8 cellular contexts compared by ENCODE assay signal in the genomic region with DNA sequence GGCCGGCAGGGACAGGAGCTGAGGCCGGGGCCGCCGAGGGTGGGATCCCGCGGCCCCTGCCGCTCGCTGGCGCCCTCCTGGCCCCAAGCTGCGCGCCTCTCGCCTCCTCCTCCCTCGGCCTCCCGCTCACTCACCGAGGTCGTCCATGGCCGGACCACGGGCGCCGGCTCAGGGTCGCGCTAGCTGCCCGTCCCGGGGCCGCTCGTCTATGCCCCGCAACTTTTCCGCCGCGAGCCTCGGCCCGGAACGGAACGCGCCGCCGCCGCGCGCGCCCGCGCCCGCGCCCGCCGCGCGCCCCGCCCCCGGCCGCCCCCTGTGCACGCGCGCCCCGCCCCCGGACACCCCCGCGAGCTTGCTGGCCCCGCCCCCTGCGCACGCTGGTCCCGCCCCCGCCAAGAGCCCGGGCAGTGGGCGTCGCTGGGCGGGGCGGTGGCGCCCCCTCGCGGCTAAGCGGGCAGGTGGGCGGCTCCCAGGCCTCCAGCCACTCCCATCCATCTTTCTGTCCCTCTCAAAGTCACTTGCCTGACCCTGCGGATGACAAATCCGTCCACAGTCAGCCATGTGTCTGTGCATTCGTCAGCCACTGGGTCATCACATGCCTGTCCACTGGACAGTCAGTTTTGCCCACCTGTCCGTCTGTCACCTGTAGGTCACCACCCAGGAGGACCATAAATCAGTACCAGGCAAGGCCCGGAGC. TPM values are rescaled to one million over a fixed set of nuclear protein-coding genes. Genes with fewer than 3 reads are reported as not detected.
DNase-seq lines count a peak whose midpoint lies in the region; ATAC-seq and TF ChIP-seq lines count a peak whose summit lies in the region.

A gene (minus strand): TSS at position 248 of the 697 bp plus-strand sequence. CDS start 101 bp downstream, at position 147.

- peaks cover 62% of the 10 kb centered on the region for H3K4me1 Mint-ChIP-seq in endothelial cell (ENCODE audit: unreplicated experiment)

- H3K27ac Mint-ChIP-seq in endothelial cell (ENCODE audit: unreplicated experiment), result peak within 1 kb of the TSS; percentile 94

- peak within 1 kb of the TSS; percentile 83 for H3K4me3 ChIP-seq in AG10803 (ENCODE audit: low read length)

- no peaks in the 10 kb centered on the region for H3K9me3 Mint-ChIP-seq in endothelial cell (ENCODE audit: unreplicated experiment)

- DNase-seq in AG10803 (ENCODE audit: low read depth) (peak; percentile 75), NOMO-1 treated with DMSO at 0.1 percent for 48 hours (lab: John Stamatoyannopoulos, UW; ENCODE audit: unreplicated experiment) (peak; percentile 62), endothelial cell (ENCODE audit: low spot score) (peak; percentile 97), middle frontal gyrus (ENCODE audit: extremely low spot score, low spot score) (peak; percentile 21)
- DNase-seq in activated CD8-positive, alpha-beta memory T cell treated with anti-CD3 and anti-CD28 coated beads, Interleukin-2, amount 50 U/mL, for 4 hours, result peak; percentile 93
- peak; percentile 83 to 91 for DNase-seq in stimulated activated CD8-positive, alpha-beta memory T cell treated with anti-CD3 and anti-CD28 coated beads, Interleukin-2, amount 100 ng/mL, for 48 hours (ENCODE audit: low read depth in 2 of 2)

- TF ChIP-seq POLR2A in GM19193 (IDR thresholded peaks at IDR 0.05; ENCODE audit: extremely low read depth, insufficient read depth, insufficient read length), result peak; percentile 28

- H3K36me3 Mint-ChIP-seq in endothelial cell (ENCODE audit: low read depth, unreplicated experiment), result peaks cover 9% of the 10 kb centered on the region

- peak within 1 kb of the TSS; percentile 100 for H3K4me3 Mint-ChIP-seq in endothelial cell (ENCODE audit: unreplicated experiment)

- ATAC-seq in HG03520 (IDR thresholded peaks at IDR 0.05; ENCODE audit: unreplicated experiment), result peak; percentile 35

- TF ChIP-seq CTCF in AG10803 (conservative IDR thresholded peaks at IDR 0.05; ENCODE audit: low read length), result peak; percentile 56
- TF ChIP-seq CTCF in endothelial cell (IDR thresholded peaks at IDR 0.05; ENCODE audit: unreplicated experiment), result peak; percentile 85

- H3K27me3 Mint-ChIP-seq in endothelial cell (ENCODE audit: unreplicated experiment), result peaks cover 9% of the 10 kb centered on the region

RNA-seq across cellular contexts. Expression of the gene that starts here (rescaled TPM):
- total RNA-seq in endothelial cell (ENCODE audit: unreplicated experiment), result 227 TPM

Comparison
In these comparisons a context has a peak if more than half of its experiments do, and no peak if none do; other contexts are left out.
1. Peak in every context shown above with its lines: DNase-seq, ATAC-seq and H3K4me3 ChIP-seq.
2. DNase-seq: peak in every context shown above with its lines; median percentile 97 in endothelial cell; 93 in activated CD8-positive, alpha-beta memory T cell treated with anti-CD3 and anti-CD28 coated beads, Interleukin-2, amount 50 U/mL, for 4 hours; 87 in stimulated activated CD8-positive, alpha-beta memory T cell treated with anti-CD3 and anti-CD28 coated beads, Interleukin-2, amount 100 ng/mL, for 48 hours; 75 in AG10803; 62 in NOMO-1 treated with DMSO at 0.1 percent for 48 hours; 21 in middle frontal gyrus.